1 cellular context compared by ENCODE assay signal in the genomic region with DNA sequence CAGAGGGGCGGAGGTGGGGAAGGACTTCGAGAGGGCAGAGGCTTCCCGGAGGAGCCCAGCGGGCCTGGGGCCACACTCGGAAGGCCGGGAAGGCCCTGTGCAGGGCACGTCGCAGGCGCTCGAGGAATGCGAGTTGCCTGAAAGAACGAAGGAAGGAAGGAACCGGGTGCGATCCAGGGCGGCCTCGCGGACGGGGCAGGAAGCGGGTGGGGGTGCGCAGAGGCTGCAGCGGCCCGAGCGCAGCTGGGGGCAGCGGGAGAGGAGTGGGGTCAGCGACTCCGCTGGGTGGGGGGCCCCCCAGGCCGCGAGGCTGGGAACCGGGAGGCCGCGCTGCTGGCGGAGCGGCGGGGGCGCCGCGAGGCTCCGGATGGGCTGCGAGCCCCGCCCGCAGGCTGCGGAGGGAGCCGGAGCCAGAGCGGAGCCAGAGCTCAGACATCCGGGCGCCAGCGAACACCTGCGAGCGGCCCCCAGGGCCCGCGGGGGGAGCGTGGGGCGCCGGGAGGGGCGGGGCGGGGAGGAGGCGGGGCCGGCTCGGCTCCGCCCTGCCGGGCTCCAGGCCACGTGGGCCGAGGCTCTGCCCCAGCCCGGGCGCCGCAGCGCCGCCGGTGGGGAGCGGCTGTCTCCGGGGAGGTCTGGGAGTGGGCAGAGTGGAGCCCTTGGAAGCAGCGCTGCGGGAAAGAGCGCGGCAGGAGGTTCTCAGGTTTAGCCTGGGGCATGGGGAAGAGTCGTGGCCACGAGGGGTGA.
TF ChIP-seq lines count a peak whose summit lies in the region.

No MANE protein-coding gene starts in this region.

TF ChIP-seq in HepG2, 621 proteins besides CTCF, POLR2A, EP300 and RAD21 (continued from another document and continues in another):
- TF ChIP-seq, protein P1, sequence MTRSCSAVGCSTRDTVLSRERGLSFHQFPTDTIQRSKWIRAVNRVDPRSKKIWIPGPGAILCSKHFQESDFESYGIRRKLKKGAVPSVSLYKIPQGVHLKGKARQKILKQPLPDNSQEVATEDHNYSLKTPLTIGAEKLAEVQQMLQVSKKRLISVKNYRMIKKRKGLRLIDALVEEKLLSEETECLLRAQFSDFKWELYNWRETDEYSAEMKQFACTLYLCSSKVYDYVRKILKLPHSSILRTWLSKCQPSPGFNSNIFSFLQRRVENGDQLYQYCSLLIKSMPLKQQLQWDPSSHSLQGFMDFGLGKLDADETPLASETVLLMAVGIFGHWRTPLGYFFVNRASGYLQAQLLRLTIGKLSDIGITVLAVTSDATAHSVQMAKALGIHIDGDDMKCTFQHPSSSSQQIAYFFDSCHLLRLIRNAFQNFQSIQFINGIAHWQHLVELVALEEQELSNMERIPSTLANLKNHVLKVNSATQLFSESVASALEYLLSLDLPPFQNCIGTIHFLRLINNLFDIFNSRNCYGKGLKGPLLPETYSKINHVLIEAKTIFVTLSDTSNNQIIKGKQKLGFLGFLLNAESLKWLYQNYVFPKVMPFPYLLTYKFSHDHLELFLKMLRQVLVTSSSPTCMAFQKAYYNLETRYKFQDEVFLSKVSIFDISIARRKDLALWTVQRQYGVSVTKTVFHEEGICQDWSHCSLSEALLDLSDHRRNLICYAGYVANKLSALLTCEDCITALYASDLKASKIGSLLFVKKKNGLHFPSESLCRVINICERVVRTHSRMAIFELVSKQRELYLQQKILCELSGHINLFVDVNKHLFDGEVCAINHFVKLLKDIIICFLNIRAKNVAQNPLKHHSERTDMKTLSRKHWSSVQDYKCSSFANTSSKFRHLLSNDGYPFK (CRISPR knock-in tag; IDR thresholded peaks at IDR 0.05; ENCODE audit: borderline replicate concordance): peak; percentile 70; the same call in 1 of the 2 replicates
- TF ChIP-seq ZNF572 (CRISPR knock-in tag; IDR thresholded peaks at IDR 0.05) (peak; percentile 12; the same call in 1 of the 2 replicates), ATF1 (CRISPR knock-in tag; IDR thresholded peaks at IDR 0.05) (no peak), ZNF501 (CRISPR knock-in tag; IDR thresholded peaks at IDR 0.05) (no peak), MBD4 (IDR thresholded peaks at IDR 0.05; ENCODE audit: borderline replicate concordance, low read length) (no peak), ZNF569 (CRISPR knock-in tag; IDR thresholded peaks at IDR 0.05; ENCODE audit: borderline replicate concordance) (no peak), PHF8 (CRISPR knock-in tag; IDR thresholded peaks at IDR 0.05) (peak; percentile 62), ZNF180 (CRISPR knock-in tag; IDR thresholded peaks at IDR 0.05; ENCODE audit: borderline replicate concordance, low read depth) (no peak), ZNF605 (CRISPR knock-in tag; IDR thresholded peaks at IDR 0.05) (no peak), ZSCAN22 (CRISPR knock-in tag; IDR thresholded peaks at IDR 0.05) (0 out of 2 replicates have a peak, but pooled peaks have one; percentile 47), SIX4 (CRISPR knock-in tag; IDR thresholded peaks at IDR 0.05) (no peak), MYC (CRISPR knock-in tag; IDR thresholded peaks at IDR 0.05; ENCODE audit: borderline replicate concordance) (peak; percentile 60; the same call in 1 of the 2 replicates), RFXANK (CRISPR knock-in tag; IDR thresholded peaks at IDR 0.05) (no peak), ZNF160 (CRISPR knock-in tag; IDR thresholded peaks at IDR 0.05) (no peak), ZNF616 (CRISPR knock-in tag; IDR thresholded peaks at IDR 0.05; ENCODE audit: low read depth) (no peak), ZNF558 (CRISPR knock-in tag; IDR thresholded peaks at IDR 0.05; ENCODE audit: borderline replicate concordance) (no peak), RCOR2 (CRISPR knock-in tag; IDR thresholded peaks at IDR 0.05) (no peak), SPEN (CRISPR knock-in tag; IDR thresholded peaks at IDR 0.05; ENCODE audit: low read depth) (peak; percentile 60; the same call in 1 of the 2 replicates), ONECUT2 (CRISPR knock-in tag; IDR thresholded peaks at IDR 0.05) (no peak), SOX5 (CRISPR knock-in tag; IDR thresholded peaks at IDR 0.05; ENCODE audit: borderline replicate concordance) (peak; percentile 32; the same call in 1 of the 2 replicates), CREB1 (IDR thresholded peaks at IDR 0.05) (no peak), CREB1 (CRISPR knock-in tag; IDR thresholded peaks at IDR 0.05) (no peak), DNMT3B (CRISPR knock-in tag; conservative IDR thresholded peaks at IDR 0.05) (no peak), CHCHD3 (CRISPR knock-in tag; IDR thresholded peaks at IDR 0.05) (no peak)
- TF ChIP-seq, protein P2, sequence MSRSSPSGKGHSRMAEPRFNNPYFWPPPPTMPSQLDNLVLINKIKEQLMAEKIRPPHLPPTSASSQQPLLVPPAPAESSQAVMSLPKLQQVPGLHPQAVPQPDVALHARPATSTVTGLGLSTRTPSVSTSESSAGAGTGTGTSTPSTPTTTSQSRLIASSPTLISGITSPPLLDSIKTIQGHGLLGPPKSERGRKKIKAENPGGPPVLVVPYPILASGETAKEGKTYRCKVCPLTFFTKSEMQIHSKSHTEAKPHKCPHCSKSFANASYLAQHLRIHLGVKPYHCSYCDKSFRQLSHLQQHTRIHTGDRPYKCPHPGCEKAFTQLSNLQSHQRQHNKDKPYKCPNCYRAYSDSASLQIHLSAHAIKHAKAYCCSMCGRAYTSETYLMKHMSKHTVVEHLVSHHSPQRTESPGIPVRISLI (CRISPR knock-in tag; IDR thresholded peaks at IDR 0.05; ENCODE audit: borderline replicate concordance): peak; percentile 11; the same call in 1 of the 2 replicates
- TF ChIP-seq, protein P3, sequence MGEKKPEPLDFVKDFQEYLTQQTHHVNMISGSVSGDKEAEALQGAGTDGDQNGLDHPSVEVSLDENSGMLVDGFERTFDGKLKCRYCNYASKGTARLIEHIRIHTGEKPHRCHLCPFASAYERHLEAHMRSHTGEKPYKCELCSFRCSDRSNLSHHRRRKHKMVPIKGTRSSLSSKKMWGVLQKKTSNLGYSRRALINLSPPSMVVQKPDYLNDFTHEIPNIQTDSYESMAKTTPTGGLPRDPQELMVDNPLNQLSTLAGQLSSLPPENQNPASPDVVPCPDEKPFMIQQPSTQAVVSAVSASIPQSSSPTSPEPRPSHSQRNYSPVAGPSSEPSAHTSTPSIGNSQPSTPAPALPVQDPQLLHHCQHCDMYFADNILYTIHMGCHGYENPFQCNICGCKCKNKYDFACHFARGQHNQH (CRISPR knock-in tag; IDR thresholded peaks at IDR 0.05): peak; percentile 62; the same call in 1 of the 2 replicates
- TF ChIP-seq, protein P4, sequence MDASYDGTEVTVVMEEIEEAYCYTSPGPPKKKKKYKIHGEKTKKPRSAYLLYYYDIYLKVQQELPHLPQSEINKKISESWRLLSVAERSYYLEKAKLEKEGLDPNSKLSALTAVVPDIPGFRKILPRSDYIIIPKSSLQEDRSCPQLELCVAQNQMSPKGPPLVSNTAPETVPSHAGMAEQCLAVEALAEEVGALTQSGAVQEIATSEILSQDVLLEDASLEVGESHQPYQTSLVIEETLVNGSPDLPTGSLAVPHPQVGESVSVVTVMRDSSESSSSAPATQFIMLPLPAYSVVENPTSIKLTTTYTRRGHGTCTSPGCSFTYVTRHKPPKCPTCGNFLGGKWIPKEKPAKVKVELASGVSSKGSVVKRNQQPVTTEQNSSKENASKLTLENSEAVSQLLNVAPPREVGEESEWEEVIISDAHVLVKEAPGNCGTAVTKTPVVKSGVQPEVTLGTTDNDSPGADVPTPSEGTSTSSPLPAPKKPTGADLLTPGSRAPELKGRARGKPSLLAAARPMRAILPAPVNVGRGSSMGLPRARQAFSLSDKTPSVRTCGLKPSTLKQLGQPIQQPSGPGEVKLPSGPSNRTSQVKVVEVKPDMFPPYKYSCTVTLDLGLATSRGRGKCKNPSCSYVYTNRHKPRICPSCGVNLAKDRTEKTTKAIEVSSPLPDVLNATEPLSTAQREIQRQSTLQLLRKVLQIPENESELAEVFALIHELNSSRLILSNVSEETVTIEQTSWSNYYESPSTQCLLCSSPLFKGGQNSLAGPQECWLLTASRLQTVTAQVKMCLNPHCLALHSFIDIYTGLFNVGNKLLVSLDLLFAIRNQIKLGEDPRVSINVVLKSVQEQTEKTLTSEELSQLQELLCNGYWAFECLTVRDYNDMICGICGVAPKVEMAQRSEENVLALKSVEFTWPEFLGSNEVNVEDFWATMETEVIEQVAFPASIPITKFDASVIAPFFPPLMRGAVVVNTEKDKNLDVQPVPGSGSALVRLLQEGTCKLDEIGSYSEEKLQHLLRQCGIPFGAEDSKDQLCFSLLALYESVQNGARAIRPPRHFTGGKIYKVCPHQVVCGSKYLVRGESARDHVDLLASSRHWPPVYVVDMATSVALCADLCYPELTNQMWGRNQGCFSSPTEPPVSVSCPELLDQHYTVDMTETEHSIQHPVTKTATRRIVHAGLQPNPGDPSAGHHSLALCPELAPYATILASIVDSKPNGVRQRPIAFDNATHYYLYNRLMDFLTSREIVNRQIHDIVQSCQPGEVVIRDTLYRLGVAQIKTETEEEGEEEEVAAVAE (CRISPR knock-in tag; IDR thresholded peaks at IDR 0.05; ENCODE audit: borderline replicate concordance): no peak
- TF ChIP-seq, protein P5, sequence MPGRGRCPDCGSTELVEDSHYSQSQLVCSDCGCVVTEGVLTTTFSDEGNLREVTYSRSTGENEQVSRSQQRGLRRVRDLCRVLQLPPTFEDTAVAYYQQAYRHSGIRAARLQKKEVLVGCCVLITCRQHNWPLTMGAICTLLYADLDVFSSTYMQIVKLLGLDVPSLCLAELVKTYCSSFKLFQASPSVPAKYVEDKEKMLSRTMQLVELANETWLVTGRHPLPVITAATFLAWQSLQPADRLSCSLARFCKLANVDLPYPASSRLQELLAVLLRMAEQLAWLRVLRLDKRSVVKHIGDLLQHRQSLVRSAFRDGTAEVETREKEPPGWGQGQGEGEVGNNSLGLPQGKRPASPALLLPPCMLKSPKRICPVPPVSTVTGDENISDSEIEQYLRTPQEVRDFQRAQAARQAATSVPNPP (CRISPR knock-in tag; IDR thresholded peaks at IDR 0.05): peak; percentile 50; the same call in 1 of the 2 replicates
- TF ChIP-seq, protein P6, sequence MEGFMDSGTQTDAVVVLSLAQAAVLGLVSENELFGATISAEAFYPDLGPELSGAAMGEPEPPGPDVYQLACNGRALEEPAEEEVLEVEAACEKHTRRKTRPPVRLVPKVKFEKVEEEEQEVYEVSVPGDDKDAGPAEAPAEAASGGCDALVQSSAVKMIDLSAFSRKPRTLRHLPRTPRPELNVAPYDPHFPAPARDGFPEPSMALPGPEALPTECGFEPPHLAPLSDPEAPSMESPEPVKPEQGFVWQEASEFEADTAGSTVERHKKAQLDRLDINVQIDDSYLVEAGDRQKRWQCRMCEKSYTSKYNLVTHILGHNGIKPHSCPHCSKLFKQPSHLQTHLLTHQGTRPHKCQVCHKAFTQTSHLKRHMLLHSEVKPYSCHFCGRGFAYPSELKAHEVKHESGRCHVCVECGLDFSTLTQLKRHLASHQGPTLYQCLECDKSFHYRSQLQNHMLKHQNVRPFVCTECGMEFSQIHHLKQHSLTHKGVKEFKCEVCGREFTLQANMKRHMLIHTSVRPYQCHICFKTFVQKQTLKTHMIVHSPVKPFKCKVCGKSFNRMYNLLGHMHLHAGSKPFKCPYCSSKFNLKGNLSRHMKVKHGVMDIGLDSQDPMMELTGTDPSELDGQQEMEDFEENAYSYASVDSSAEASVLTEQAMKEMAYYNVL (CRISPR knock-in tag; IDR thresholded peaks at IDR 0.05; ENCODE audit: borderline replicate concordance): no peak
- TF ChIP-seq, protein P7, sequence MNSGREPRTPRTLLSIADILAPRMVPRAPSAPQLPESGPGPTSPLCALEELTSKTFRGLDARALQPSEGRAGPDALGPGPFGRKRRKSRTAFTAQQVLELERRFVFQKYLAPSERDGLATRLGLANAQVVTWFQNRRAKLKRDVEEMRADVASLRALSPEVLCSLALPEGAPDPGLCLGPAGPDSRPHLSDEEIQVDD (CRISPR knock-in tag; IDR thresholded peaks at IDR 0.05; ENCODE audit: borderline replicate concordance): 0 out of 2 replicates have a peak, but pooled peaks have one; percentile 26
- TF ChIP-seq, protein P8, sequence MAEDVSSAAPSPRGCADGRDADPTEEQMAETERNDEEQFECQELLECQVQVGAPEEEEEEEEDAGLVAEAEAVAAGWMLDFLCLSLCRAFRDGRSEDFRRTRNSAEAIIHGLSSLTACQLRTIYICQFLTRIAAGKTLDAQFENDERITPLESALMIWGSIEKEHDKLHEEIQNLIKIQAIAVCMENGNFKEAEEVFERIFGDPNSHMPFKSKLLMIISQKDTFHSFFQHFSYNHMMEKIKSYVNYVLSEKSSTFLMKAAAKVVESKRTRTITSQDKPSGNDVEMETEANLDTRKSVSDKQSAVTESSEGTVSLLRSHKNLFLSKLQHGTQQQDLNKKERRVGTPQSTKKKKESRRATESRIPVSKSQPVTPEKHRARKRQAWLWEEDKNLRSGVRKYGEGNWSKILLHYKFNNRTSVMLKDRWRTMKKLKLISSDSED (CRISPR knock-in tag; IDR thresholded peaks at IDR 0.05): no peak
- TF ChIP-seq, protein P9, sequence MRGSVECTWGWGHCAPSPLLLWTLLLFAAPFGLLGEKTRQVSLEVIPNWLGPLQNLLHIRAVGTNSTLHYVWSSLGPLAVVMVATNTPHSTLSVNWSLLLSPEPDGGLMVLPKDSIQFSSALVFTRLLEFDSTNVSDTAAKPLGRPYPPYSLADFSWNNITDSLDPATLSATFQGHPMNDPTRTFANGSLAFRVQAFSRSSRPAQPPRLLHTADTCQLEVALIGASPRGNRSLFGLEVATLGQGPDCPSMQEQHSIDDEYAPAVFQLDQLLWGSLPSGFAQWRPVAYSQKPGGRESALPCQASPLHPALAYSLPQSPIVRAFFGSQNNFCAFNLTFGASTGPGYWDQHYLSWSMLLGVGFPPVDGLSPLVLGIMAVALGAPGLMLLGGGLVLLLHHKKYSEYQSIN (CRISPR knock-in tag; IDR thresholded peaks at IDR 0.05; ENCODE audit: borderline replicate concordance): no peak
- TF ChIP-seq, protein P10, sequence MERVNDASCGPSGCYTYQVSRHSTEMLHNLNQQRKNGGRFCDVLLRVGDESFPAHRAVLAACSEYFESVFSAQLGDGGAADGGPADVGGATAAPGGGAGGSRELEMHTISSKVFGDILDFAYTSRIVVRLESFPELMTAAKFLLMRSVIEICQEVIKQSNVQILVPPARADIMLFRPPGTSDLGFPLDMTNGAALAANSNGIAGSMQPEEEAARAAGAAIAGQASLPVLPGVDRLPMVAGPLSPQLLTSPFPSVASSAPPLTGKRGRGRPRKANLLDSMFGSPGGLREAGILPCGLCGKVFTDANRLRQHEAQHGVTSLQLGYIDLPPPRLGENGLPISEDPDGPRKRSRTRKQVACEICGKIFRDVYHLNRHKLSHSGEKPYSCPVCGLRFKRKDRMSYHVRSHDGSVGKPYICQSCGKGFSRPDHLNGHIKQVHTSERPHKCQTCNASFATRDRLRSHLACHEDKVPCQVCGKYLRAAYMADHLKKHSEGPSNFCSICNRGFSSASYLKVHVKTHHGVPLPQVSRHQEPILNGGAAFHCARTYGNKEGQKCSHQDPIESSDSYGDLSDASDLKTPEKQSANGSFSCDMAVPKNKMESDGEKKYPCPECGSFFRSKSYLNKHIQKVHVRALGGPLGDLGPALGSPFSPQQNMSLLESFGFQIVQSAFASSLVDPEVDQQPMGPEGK (CRISPR knock-in tag; IDR thresholded peaks at IDR 0.05): peak; percentile 94
